1 cellular context compared by ENCODE assay signal in the genomic region with DNA sequence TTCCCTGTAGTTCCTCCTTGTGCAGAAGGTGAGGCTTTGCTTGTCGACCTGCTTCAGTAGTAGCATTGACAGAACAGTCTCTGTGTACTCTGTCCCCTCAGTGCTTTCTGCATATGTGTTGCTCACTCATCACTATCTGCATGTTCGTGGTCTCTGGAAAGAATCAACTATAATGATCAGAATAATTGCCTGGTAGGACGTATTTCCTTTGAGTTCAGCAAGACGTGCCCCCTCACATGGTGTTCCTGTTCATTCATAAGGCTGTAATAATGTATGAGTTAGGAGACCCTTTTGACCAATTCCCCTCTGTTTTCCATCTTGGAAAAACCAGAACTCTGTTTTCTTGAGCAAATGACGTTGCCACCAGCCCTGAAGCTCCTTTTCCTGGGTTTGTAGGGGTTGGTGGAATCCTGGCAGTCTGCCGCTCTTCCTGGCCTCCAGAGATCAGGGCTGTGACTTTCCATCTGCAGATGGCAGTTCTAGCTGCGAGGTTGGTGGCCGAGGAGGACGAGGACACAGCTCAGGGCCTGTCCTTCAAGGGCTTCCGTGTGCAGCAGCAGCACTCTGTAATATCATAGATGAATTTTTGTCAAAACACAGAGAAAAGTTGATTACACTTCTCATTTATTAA.
TF ChIP-seq lines count a peak whose summit lies in the region.

No MANE protein-coding gene starts in this region.

TF ChIP-seq in endothelial cell of umbilical vein, 7 proteins besides CTCF, POLR2A, EP300 and RAD21:
- TF ChIP-seq, protein P1, sequence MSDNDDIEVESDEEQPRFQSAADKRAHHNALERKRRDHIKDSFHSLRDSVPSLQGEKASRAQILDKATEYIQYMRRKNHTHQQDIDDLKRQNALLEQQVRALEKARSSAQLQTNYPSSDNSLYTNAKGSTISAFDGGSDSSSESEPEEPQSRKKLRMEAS (IDR thresholded peaks at IDR 0.05; ENCODE audit: insufficient read depth, insufficient read length), result no peak
- TF ChIP-seq JUN (IDR thresholded peaks at IDR 0.05; ENCODE audit: borderline replicate concordance, insufficient read depth, insufficient read length, low read depth), result no peak
- TF ChIP-seq EZH2 (IDR thresholded peaks at IDR 0.05; ENCODE audit: borderline replicate concordance, low read depth, low read length, severe bottlenecking), result no peak
